In genomic region chr2:27961997-27962396, GRCh38 we compare ENCODE assay signal across 21 cellular contexts.
DNase-seq lines count a peak whose midpoint lies in the region; ATAC-seq and TF ChIP-seq lines count a peak whose summit lies in the region.
"Had no signal": no experiment of that assay in that cellular context is flagged by ENCODE, and none has a peak within 500 bp of the region (broad histone marks: within the 10 kb centered on the region; RNA-seq: fewer than 3 reads in every experiment).

No MANE protein-coding gene starts in this region.

- POLR2A ChIA-PET in activated CD4-positive, alpha-beta T cell treated with anti-CD3 and anti-CD28 coated beads, Interleukin-2, amount 10 ng/mL, durations not matched to agents 7 days and 5 days (lab: Charles Lee), result interaction anchor here (0.6 kb wide), 1 partner anchor 49 kb away, joined by 3 read pairs; no protein-coding TSS in a partner anchor

- no peak overlapping the region for H2AFZ ChIP-seq in osteoblast (ENCODE audit: low read length)

- no peaks in the 10 kb centered on the region for H4K20me1 ChIP-seq in osteoblast (ENCODE audit: insufficient read depth, low read length)

- H3K9me3 ChIP-seq in osteoblast (ENCODE audit: low read depth, low read length), result no peaks in the 10 kb centered on the region
- H3K9me3 ChIP-seq: Peyer's patch, psoas muscle had no signal

- no peak for ATAC-seq in HG02870 (IDR thresholded peaks at IDR 0.05; ENCODE audit: unreplicated experiment)
- ATAC-seq: CD8-positive, alpha-beta T cell had no signal

- TF ChIP-seq CTCF in cardiac fibroblast (IDR thresholded peaks at IDR 0.05; ENCODE audit: low read depth, low read length) (no peak), osteoblast (IDR thresholded peaks at IDR 0.05; ENCODE audit: extremely low read depth, low read depth, low read length) (no peak)

- H3K4me3 ChIP-seq in cardiac fibroblast (replicated peaks in 1 of 2; ENCODE audit: low read depth in 2 of 2, low read length in 2 of 2) (no peak overlapping the region), osteoblast (ENCODE audit: insufficient read depth, low read length) (no peak overlapping the region)
- H3K4me3 ChIP-seq: cardiac muscle cell, lung, Peyer's patch, psoas muscle had no signal

- H3K79me2 ChIP-seq in osteoblast (ENCODE audit: insufficient read depth, low read length), result peaks cover 19% of the 10 kb centered on the region

- CTCF ChIA-PET in activated CD4-positive, alpha-beta T cell treated with anti-CD3 and anti-CD28 coated beads, Interleukin-2, amount 10 ng/mL, durations not matched to agents 7 days and 5 days (lab: Charles Lee), result interaction anchor here (0.6 to 1.6 kb wide), 2 partner anchors 19 to 29 kb away, joined by 3 to 4 read pairs; no protein-coding TSS in a partner anchor

- H3K36me3 Mint-ChIP-seq in activated CD4-positive, alpha-beta T cell treated with anti-CD3 and anti-CD28 coated beads, Interleukin-2, amount 10 ng/mL, durations not matched to agents 7 days and 5 days (ENCODE audit: low read depth), result peaks cover 42% of the 10 kb centered on the region
- H3K36me3 Mint-ChIP-seq: type B pancreatic cell had no signal

- H3K9me3 Mint-ChIP-seq in activated CD4-positive, alpha-beta T cell treated with anti-CD3 and anti-CD28 coated beads, Interleukin-2, amount 10 ng/mL, durations not matched to agents 7 days and 5 days, result peaks cover 19% of the 10 kb centered on the region
- H3K9me3 Mint-ChIP-seq: type B pancreatic cell had no signal

- peaks cover 49% of the 10 kb centered on the region for H3K4me1 ChIP-seq in osteoblast (ENCODE audit: insufficient read depth, low read length)

- H3K27ac Mint-ChIP-seq in activated CD4-positive, alpha-beta T cell treated with anti-CD3 and anti-CD28 coated beads, Interleukin-2, amount 10 ng/mL, durations not matched to agents 7 days and 5 days, result peak overlapping the region; percentile 15
- H3K27ac Mint-ChIP-seq: CD8-positive, alpha-beta T cell; type B pancreatic cell had no signal

- DNase-seq in activated CD4-positive, alpha-beta T cell treated with anti-CD3 and anti-CD28 coated beads, Interleukin-2, amount 10 ng/mL, durations not matched to agents 7 days and 5 days, result no peak
- no peak for DNase-seq in activated CD4-positive, alpha-beta T cell treated with anti-CD3 and anti-CD28 coated beads for 48 hours
- DNase-seq in M059J (ENCODE audit: low read depth) (peak; percentile 77), cardiac fibroblast (ENCODE audit: low read depth in 2 of 2) (peak; percentile 20 to 75), osteoblast (ENCODE audit: insufficient read length, low spot score, missing footprints) (no peak), DMS53 (lab: John Stamatoyannopoulos, UW) (no peak), NCI-H1417 treated with DMSO at 0.1 percent for 48 hours (lab: John Stamatoyannopoulos, UW) (no peak)
- DNase-seq: activated naive CD4-positive, alpha-beta T cell; CD8-positive, alpha-beta T cell; effector memory CD4-positive, alpha-beta T cell; foreskin melanocyte; KBM-7; NCI-H2171; NCI-H82; Peyer's patch; psoas muscle; stimulated activated naive CD4-positive, alpha-beta T cell treated with Interleukin-2 at 50 U/mL for 16 hours had no signal

- no peaks in the 10 kb centered on the region for H3K36me3 ChIP-seq in osteoblast (ENCODE audit: insufficient read depth, low read length)
- H3K36me3 ChIP-seq: cardiac muscle cell, Peyer's patch had no signal

- H3K4me2 ChIP-seq in osteoblast (ENCODE audit: insufficient read depth, low read length), result no peak overlapping the region

- no peaks in the 10 kb centered on the region for H3K27me3 Mint-ChIP-seq in activated CD4-positive, alpha-beta T cell treated with anti-CD3 and anti-CD28 coated beads, Interleukin-2, amount 10 ng/mL, durations not matched to agents 7 days and 5 days
- H3K27me3 Mint-ChIP-seq: type B pancreatic cell had no signal

- peaks cover 77% of the 10 kb centered on the region for H3K4me1 Mint-ChIP-seq in activated CD4-positive, alpha-beta T cell treated with anti-CD3 and anti-CD28 coated beads, Interleukin-2, amount 10 ng/mL, durations not matched to agents 7 days and 5 days

- H3K4me3 Mint-ChIP-seq in activated CD4-positive, alpha-beta T cell treated with anti-CD3 and anti-CD28 coated beads, Interleukin-2, amount 10 ng/mL, durations not matched to agents 7 days and 5 days, result no peak overlapping the region
- H3K4me3 Mint-ChIP-seq: CD8-positive, alpha-beta T cell; type B pancreatic cell had no signal

- no peaks in the 10 kb centered on the region for H3K27me3 ChIP-seq in osteoblast (ENCODE audit: insufficient read depth, low read length)
- H3K27me3 ChIP-seq: cardiac muscle cell, Peyer's patch had no signal

- H3K27ac ChIP-seq in osteoblast (ENCODE audit: low read depth, low read length), result peak overlapping the region; percentile 87
- H3K27ac ChIP-seq: cardiac muscle cell, Peyer's patch, psoas muscle had no signal

Comparison
In these comparisons a context has a peak if more than half of its experiments do, and no peak if none do; other contexts are left out.
1. DNase-seq: peak in M059J (single experiment) and cardiac fibroblast (2 of 2); none in activated CD4-positive, alpha-beta T cell treated with anti-CD3 and anti-CD28 coated beads, Interleukin-2, amount 10 ng/mL, durations not matched to agents 7 days and 5 days (single experiment), activated CD4-positive, alpha-beta T cell treated with anti-CD3 and anti-CD28 coated beads for 48 hours (single experiment), osteoblast (single experiment), DMS53 (single experiment) and NCI-H1417 treated with DMSO at 0.1 percent for 48 hours (single experiment).